8 cellular contexts compared by ENCODE assay signal in genomic region chr19:4379383-4380253, GRCh38. TPM values are rescaled to one million over a fixed set of nuclear protein-coding genes. Genes with fewer than 3 reads are reported as not detected.
DNase-seq lines count a peak whose midpoint lies in the region; ATAC-seq and TF ChIP-seq lines count a peak whose summit lies in the region.

No MANE protein-coding gene starts in this region.

- H3K4me1 ChIP-seq in osteoblast (ENCODE audit: insufficient read depth, low read length), result peaks cover 34% of the 10 kb centered on the region

- peaks cover 62% of the 10 kb centered on the region for H3K36me3 Mint-ChIP-seq in dendritic cell treated with granulocyte-macrophage colony-stimulating factor and Interleukin-4, amounts not matched to agents 40 ng/mL and 50 ng/mL, for 4 days (ENCODE audit: low read depth)

- H3K79me2 ChIP-seq in osteoblast (ENCODE audit: insufficient read depth, low read length), result peaks cover 97% of the 10 kb centered on the region

- peaks cover 14% of the 10 kb centered on the region for H3K36me3 ChIP-seq in osteoblast (ENCODE audit: insufficient read depth, low read length)

- no peak overlapping the region for H2AFZ ChIP-seq in osteoblast (ENCODE audit: low read length)

- no peak for TF ChIP-seq CTCF in osteoblast (IDR thresholded peaks at IDR 0.05; ENCODE audit: extremely low read depth, low read depth, low read length)

- no peak overlapping the region for H3K27ac ChIP-seq in osteoblast (ENCODE audit: low read depth, low read length)

- H3K4me2 ChIP-seq in osteoblast (ENCODE audit: insufficient read depth, low read length), result no peak overlapping the region

- H3K4me1 Mint-ChIP-seq in dendritic cell treated with granulocyte-macrophage colony-stimulating factor and Interleukin-4, amounts not matched to agents 40 ng/mL and 50 ng/mL, for 4 days (ENCODE audit: low read depth), result peaks cover 84% of the 10 kb centered on the region

- H4K20me1 ChIP-seq in osteoblast (ENCODE audit: insufficient read depth, low read length), result peaks cover 82% of the 10 kb centered on the region

- peak overlapping the region; percentile 73 for H3K27ac Mint-ChIP-seq in dendritic cell treated with granulocyte-macrophage colony-stimulating factor and Interleukin-4, amounts not matched to agents 40 ng/mL and 50 ng/mL, for 4 days

- no peak overlapping the region for H3K4me3 ChIP-seq in osteoblast (ENCODE audit: insufficient read depth, low read length)

- intact Hi-C loops in dendritic cell treated with granulocyte-macrophage colony-stimulating factor and Interleukin-4, amounts not matched to agents 40 ng/mL and 50 ng/mL, for 4 days (cut with micrococcal nuclease), result no loop called here

- H3K27me3 Mint-ChIP-seq in dendritic cell treated with granulocyte-macrophage colony-stimulating factor and Interleukin-4, amounts not matched to agents 40 ng/mL and 50 ng/mL, for 4 days, result no peaks in the 10 kb centered on the region

- peak; percentile 62 for DNase-seq in NCI-H69 (lab: John Stamatoyannopoulos, UW)
- peak; percentile 57 for DNase-seq in osteoblast (ENCODE audit: insufficient read length, low spot score, missing footprints)
- DNase-seq in occipital lobe (lab: John Stamatoyannopoulos, UW), result no peak
- DNase-seq in foreskin melanocyte, result no peak

- H3K9me3 ChIP-seq in osteoblast (ENCODE audit: low read depth, low read length), result no peaks in the 10 kb centered on the region

- peak overlapping the region; percentile 43 for H3K4me3 Mint-ChIP-seq in dendritic cell treated with granulocyte-macrophage colony-stimulating factor and Interleukin-4, amounts not matched to agents 40 ng/mL and 50 ng/mL, for 4 days

- H3K9me3 Mint-ChIP-seq in dendritic cell treated with granulocyte-macrophage colony-stimulating factor and Interleukin-4, amounts not matched to agents 40 ng/mL and 50 ng/mL, for 4 days, result no peaks in the 10 kb centered on the region

- H3K27me3 ChIP-seq in osteoblast (ENCODE audit: insufficient read depth, low read length), result no peaks in the 10 kb centered on the region

- ATAC-seq in GM18907 (IDR thresholded peaks at IDR 0.05; ENCODE audit: unreplicated experiment) (peak; percentile 33), HG03095 (IDR thresholded peaks at IDR 0.05; ENCODE audit: unreplicated experiment) (no peak), HG02981 (IDR thresholded peaks at IDR 0.05; ENCODE audit: unreplicated experiment) (no peak)

RNA-seq across cellular contexts. Expression of gene SH3GL1, which starts 20.7 kb away (rescaled TPM):
- total RNA-seq in osteoblast (83.2 and 84.9 TPM in 2 replicates), occipital lobe (15.3 TPM)

RNA-seq across cellular contexts. Expression of gene CHAF1A, which starts 22.8 kb away (rescaled TPM):
- total RNA-seq in osteoblast (3.6 and 5.6 TPM in 2 replicates), occipital lobe (6.2 TPM)

RNA-seq across cellular contexts. Expression of gene MPND, which starts 36.3 kb away (rescaled TPM):
- total RNA-seq in osteoblast (6.8 and 6.9 TPM in 2 replicates), occipital lobe (11.5 TPM)

RNA-seq across cellular contexts. Expression of gene STAP2, which starts 41.0 kb away (rescaled TPM):
- total RNA-seq in osteoblast (2.4 and 2.5 TPM in 2 replicates), occipital lobe (2.8 TPM)

Comparison
In these comparisons a context has a peak if more than half of its experiments do, and no peak if none do; other contexts are left out.
1. DNase-seq: peak in NCI-H69 (single experiment) and osteoblast (single experiment); none in occipital lobe (single experiment) and foreskin melanocyte (single experiment).